8 cellular contexts compared by ENCODE assay signal in the genomic region with DNA sequence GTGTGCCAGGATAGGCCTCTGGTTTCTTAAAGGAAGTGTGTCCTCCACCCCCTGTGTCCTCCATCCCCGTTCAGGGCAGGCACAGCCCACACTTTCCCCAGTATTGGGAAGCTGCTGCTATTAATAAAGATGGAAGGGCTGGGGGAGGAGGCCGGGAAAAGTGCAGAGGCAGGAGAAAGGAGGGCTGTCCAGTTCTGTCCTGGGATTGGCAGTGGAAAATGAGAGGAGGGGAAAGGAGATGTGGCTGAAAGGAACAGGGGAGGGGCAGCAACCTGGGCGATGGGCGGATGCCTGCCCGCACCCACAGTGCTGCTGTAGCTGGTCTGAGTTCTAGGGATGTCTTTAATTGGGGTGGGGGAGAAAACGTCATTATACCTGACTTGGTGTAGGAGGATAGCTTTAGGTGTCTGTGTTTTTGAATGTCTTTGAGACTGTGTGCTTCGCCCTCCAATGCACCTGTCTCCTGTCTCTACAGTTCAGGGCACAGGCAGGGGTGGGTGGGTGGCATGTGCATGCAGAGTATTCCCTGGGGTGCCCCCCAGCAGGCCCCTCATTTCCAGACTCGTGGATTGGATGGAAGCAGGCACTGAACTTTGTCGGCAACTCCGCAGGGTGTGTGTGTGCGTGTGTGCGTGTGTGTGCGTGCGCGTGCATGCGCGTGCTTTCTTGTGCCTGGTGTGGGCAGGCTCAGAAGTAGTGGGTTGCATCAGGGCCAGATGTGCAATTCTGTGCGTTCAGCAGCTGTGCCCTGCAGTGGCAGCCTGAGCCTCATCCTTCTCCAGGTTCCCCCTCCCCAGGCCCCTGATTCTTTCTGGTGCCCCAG. TPM values are rescaled to one million over a fixed set of nuclear protein-coding genes. Genes with fewer than 3 reads are reported as not detected.
A peak's percentile ranks its signal among the peaks of the same experiment; 100 is the strongest.
DNase-seq lines count a peak whose midpoint lies in the region; ATAC-seq and TF ChIP-seq lines count a peak whose summit lies in the region.

No MANE protein-coding gene starts in this region.

- H3K4me1 ChIP-seq in esophagus (ENCODE audit: control insufficient read depth in 2 of 2, insufficient read depth in 2 of 2, low read length in 1 of 2), result peaks cover 30 to 54% of the 10 kb centered on the region in 2 donors
- no peaks in the 10 kb centered on the region for H3K4me1 ChIP-seq in urinary bladder (ENCODE audit: insufficient read depth)

- CTCF ChIA-PET in activated CD8-positive, alpha-beta T cell treated with anti-CD3 and anti-CD28 coated beads, Interleukin-2, amount 10 ng/mL, durations not matched to agents 7 days and 5 days (lab: Charles Lee), result interaction anchor here (1.0 to 4.6 kb wide), 8 partner anchors 12 to 144 kb away, joined by 3 to 51 read pairs (median 16); partner anchors contain the start of genes ACTR1A, ARL3 and SFXN2

- H3K9me3 ChIP-seq in esophagus (ENCODE audit: control insufficient read depth in 2 of 2, insufficient read depth in 1 of 2, low read depth in 1 of 2, low read length in 1 of 2), result no peaks in the 10 kb centered on the region

- ATAC-seq in activated CD8-positive, alpha-beta T cell treated with anti-CD3 and anti-CD28 coated beads, Interleukin-2, amount 10 ng/mL, durations not matched to agents 7 days and 5 days, result no peak
- ATAC-seq in HG03280 (IDR thresholded peaks at IDR 0.05; ENCODE audit: unreplicated experiment), result no peak
- no peak for ATAC-seq in GM18861 (IDR thresholded peaks at IDR 0.05; ENCODE audit: unreplicated experiment)

- 8 to 10% methylated on average over 18 of the region's 18 CpGs for WGBS in esophagus, 2 donors
- 24% methylated on average over 18 of the region's 18 CpGs for WGBS in urinary bladder

- in situ Hi-C loops in ACHN (cut with HindIII; ENCODE audit: low pct_ligation_motif_present, low pct_unique_long_range_greater_than_20kb, low sequenced_read_pairs), result no loop called here

- DNase-seq in ACHN (peak; percentile 33), LNCaP clone FGC (ENCODE audit: low read depth) (no peak)
- DNase-seq in activated CD8-positive, alpha-beta T cell treated with anti-CD3 and anti-CD28 coated beads, Interleukin-2, amount 10 ng/mL, durations not matched to agents 7 days and 5 days, result peak; percentile 58

- H3K36me3 ChIP-seq in esophagus (ENCODE audit: control insufficient read depth in 2 of 2, insufficient read depth in 2 of 2, low read length in 1 of 2) (peaks cover 0 to 11% of the 10 kb centered on the region in 2 donors), urinary bladder (ENCODE audit: insufficient read depth) (no peaks in the 10 kb centered on the region)

- H3K27me3 Mint-ChIP-seq in activated CD8-positive, alpha-beta T cell treated with anti-CD3 and anti-CD28 coated beads, Interleukin-2, amount 10 ng/mL, durations not matched to agents 7 days and 5 days (ENCODE audit: low read depth), result no peaks in the 10 kb centered on the region
- H3K27me3 Mint-ChIP-seq in nephron (ENCODE audit: low read depth), result no peaks in the 10 kb centered on the region

- no peaks in the 10 kb centered on the region for H3K9me3 Mint-ChIP-seq in activated CD8-positive, alpha-beta T cell treated with anti-CD3 and anti-CD28 coated beads, Interleukin-2, amount 10 ng/mL, durations not matched to agents 7 days and 5 days (ENCODE audit: insufficient read depth)
- no peaks in the 10 kb centered on the region for H3K9me3 Mint-ChIP-seq in nephron

- H3K4me3 ChIP-seq in LNCaP clone FGC (ENCODE audit: low read depth, low read length), result peak overlapping the region; percentile 78
- H3K4me3 ChIP-seq in esophagus (ENCODE audit: low read depth in 1 of 2, low read length in 2 of 2), result peak overlapping the region; percentile 73 to 84
- peak overlapping the region; percentile 89 for H3K4me3 ChIP-seq in urinary bladder (ENCODE audit: low read depth, low read length)

- H3K27me3 ChIP-seq in esophagus (ENCODE audit: control insufficient read depth in 1 of 2, insufficient read depth in 2 of 2, low read length in 2 of 2), result no peaks in the 10 kb centered on the region

- peaks cover 58% of the 10 kb centered on the region for H3K4me1 Mint-ChIP-seq in activated CD8-positive, alpha-beta T cell treated with anti-CD3 and anti-CD28 coated beads, Interleukin-2, amount 10 ng/mL, durations not matched to agents 7 days and 5 days (ENCODE audit: low read depth)
- peaks cover 45% of the 10 kb centered on the region for H3K4me1 Mint-ChIP-seq in nephron

- POLR2A ChIA-PET in activated CD8-positive, alpha-beta T cell treated with anti-CD3 and anti-CD28 coated beads, Interleukin-2, amount 10 ng/mL, durations not matched to agents 7 days and 5 days (lab: Charles Lee), result interaction anchor here (0.5 to 4.9 kb wide), 15 partner anchors 7 to 829 kb away, joined by 3 to 44 read pairs (median 6); partner anchors contain the start of genes ACTR1A, ARL3, OGA and SFXN2

- H3K4me3 Mint-ChIP-seq in activated CD8-positive, alpha-beta T cell treated with anti-CD3 and anti-CD28 coated beads, Interleukin-2, amount 10 ng/mL, durations not matched to agents 7 days and 5 days, result peak overlapping the region; percentile 99
- H3K4me3 Mint-ChIP-seq in nephron, result peak overlapping the region; percentile 88 to 94 (median 93)

- no peak for TF ChIP-seq CTCF in LNCaP clone FGC (IDR thresholded peaks at IDR 0.05; ENCODE audit: control insufficient read depth, extremely low read depth, insufficient read depth)
- no peak for TF ChIP-seq CTCF in nephron (IDR thresholded peaks at IDR 0.05; ENCODE audit: unreplicated experiment in 3 of 3)

- peak overlapping the region; percentile 94 for H3K27ac Mint-ChIP-seq in activated CD8-positive, alpha-beta T cell treated with anti-CD3 and anti-CD28 coated beads, Interleukin-2, amount 10 ng/mL, durations not matched to agents 7 days and 5 days
- H3K27ac Mint-ChIP-seq in nephron, result peak overlapping the region; percentile 82 to 98 (median 87)

- H3K27ac ChIP-seq in esophagus (ENCODE audit: low read depth in 2 of 2, low read length in 1 of 2) (peak overlapping the region; percentile 94 to 97), urinary bladder (ENCODE audit: low read depth) (peak overlapping the region; percentile 98)

- H3K36me3 Mint-ChIP-seq in activated CD8-positive, alpha-beta T cell treated with anti-CD3 and anti-CD28 coated beads, Interleukin-2, amount 10 ng/mL, durations not matched to agents 7 days and 5 days (ENCODE audit: low read depth), result peaks cover 25% of the 10 kb centered on the region
- peaks cover 12% of the 10 kb centered on the region for H3K36me3 Mint-ChIP-seq in nephron (ENCODE audit: low read depth)

RNA-seq across cellular contexts. Expression of gene TRIM8, which starts 2.5 kb away (rescaled TPM):
- total RNA-seq in activated CD8-positive, alpha-beta T cell treated with anti-CD3 and anti-CD28 coated beads, Interleukin-2, amount 10 ng/mL, durations not matched to agents 7 days and 5 days, result 10 to 100 TPM; 45.0 to 47.1 TPM
- polyA plus RNA-seq in esophagus, result 10 to 100 TPM; 26.4 to 33.3 TPM
- 35.5 TPM for total RNA-seq in urinary bladder
- 116 TPM for polyA plus RNA-seq in urinary bladder
